Comparison of ENCODE assay signal across 17 cellular contexts in the genomic region with DNA sequence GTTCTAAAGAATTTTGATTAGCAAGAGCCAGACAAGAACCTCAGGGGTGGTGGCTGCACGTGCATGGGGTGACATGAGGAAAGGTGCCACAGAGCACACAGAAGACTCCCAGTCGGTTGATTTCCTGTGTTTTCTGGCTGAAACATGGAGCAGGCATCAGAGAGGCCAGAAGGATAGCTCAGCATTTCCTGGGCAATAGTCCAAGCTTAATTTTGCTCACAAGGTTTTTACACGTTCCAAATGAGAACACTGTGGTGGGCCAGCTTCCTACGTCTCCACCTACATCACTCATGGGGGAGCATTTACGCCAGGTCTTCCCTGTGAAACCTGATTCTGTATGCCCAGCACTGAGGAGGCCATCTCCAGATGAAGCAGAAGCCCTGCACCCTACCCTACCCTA.
"Had no signal": no experiment of that assay in that cellular context is flagged by ENCODE, and none has a peak within 500 bp of the region (broad histone marks: within the 10 kb centered on the region; RNA-seq: fewer than 3 reads in every experiment).

No MANE protein-coding gene starts in this region.

- DNase-seq: kidney glomerular epithelial cell; left cardiac atrium; left ventricle myocardium superior; midbrain; mucosa of descending colon; naive thymus-derived CD4-positive, alpha-beta T cell; ovary; right cardiac atrium; stimulated activated CD4-positive, alpha-beta T cell treated with anti-CD3 and anti-CD28 coated beads, Interleukin-12 subunit alpha, Interleukin-12 subunit beta, amount 100 ng/mL, for 4 hours; stimulated activated CD4-positive, alpha-beta T cell treated with anti-CD3 and anti-CD28 coated beads, Interleukin-15, amount 100 ng/mL, for 24 hours; stimulated activated CD4-positive, alpha-beta T cell treated with anti-CD3 and anti-CD28 coated beads, Interleukin-2, amount 100 ng/mL, for 24 hours; stimulated activated CD4-positive, alpha-beta T cell treated with anti-CD3 and anti-CD28 coated beads, Interleukin-4, amount 100 ng/mL, for 1 hour; stimulated activated naive B cell treated with anti-CD40 and anti-IgM and Interleukin-4, amounts not matched to agents 10 μg/mL and 1 μg/mL and 100 μg/mL, for 72 hours; uterus had no signal

- ATAC-seq: left cardiac atrium; left lobe of liver; left ventricle myocardium superior; mucosa of descending colon; naive thymus-derived CD4-positive, alpha-beta T cell; natural killer cell treated with Interleukin-12 subunit alpha and Interleukin-12 subunit beta and Interleukin-15 and Interleukin-18, amount 100 ng/mL, for 72 hours; right cardiac atrium; sciatic nerve; stimulated activated naive B cell treated with anti-CD40 and anti-IgM and Interleukin-4, amounts not matched to agents 10 μg/mL and 1 μg/mL and 100 μg/mL, for 72 hours had no signal
